10 cellular contexts compared by ENCODE assay signal in genomic region chr3:10845839-10846656, GRCh38. TPM values are rescaled to one million over a fixed set of nuclear protein-coding genes. Genes with fewer than 3 reads are reported as not detected.
DNase-seq lines count a peak whose midpoint lies in the region; ATAC-seq and TF ChIP-seq lines count a peak whose summit lies in the region.
"Had no signal": no experiment of that assay in that cellular context is flagged by ENCODE, and none has a peak within 500 bp of the region (broad histone marks: within the 10 kb centered on the region; RNA-seq: fewer than 3 reads in every experiment).

No MANE protein-coding gene starts in this region.

- H3K27me3 ChIP-seq in sigmoid colon, result peaks cover 0 to 3% (median 0%) of the 10 kb centered on the region in 3 donors

- ATAC-seq in GM19043 (IDR thresholded peaks at IDR 0.05; ENCODE audit: low read depth, unreplicated experiment) (peak; percentile 61), HG03066 (IDR thresholded peaks at IDR 0.05; ENCODE audit: low read depth, unreplicated experiment) (peak; percentile 52), sciatic nerve (peak; percentile 67)

- no peak for TF ChIP-seq CTCF in sigmoid colon (IDR thresholded peaks at IDR 0.05)

- intact Hi-C loops in sciatic nerve (cut with DNase I), result no loop called here
- intact Hi-C loops in sigmoid colon (cut with DNase I), result no loop called here

- H3K36me3 ChIP-seq in sigmoid colon, result no peaks in the 10 kb centered on the region

- no peak overlapping the region for H3K4me3 ChIP-seq in sigmoid colon

- no peaks in the 10 kb centered on the region for H3K4me1 ChIP-seq in sigmoid colon

- no peak for TF ChIP-seq POLR2A in sigmoid colon (IDR thresholded peaks at IDR 0.05)

- H3K9me3 ChIP-seq in sigmoid colon, result no peaks in the 10 kb centered on the region

- 64 to 80% methylated on average over 5 of the region's 5 CpGs for WGBS in sigmoid colon, 2 donors

- DNase-seq in OCI-M1 (lab: John Stamatoyannopoulos, UW), result peak; percentile 19
- no peak for DNase-seq in sciatic nerve (ENCODE audit: low spot score)
- DNase-seq in sigmoid colon, result no peak
- no peak for DNase-seq in stimulated activated CD4-positive, alpha-beta T cell treated with anti-CD3 and anti-CD28 coated beads, Interleukin-4, amount 100 ng/mL, for 24 hours
- no peak for DNase-seq in occipital lobe (lab: John Stamatoyannopoulos, UW)
- DNase-seq: H7, T1000 had no signal

- no peak overlapping the region for H3K27ac ChIP-seq in sigmoid colon
- H3K27ac ChIP-seq: KMS-11 had no signal

- TF ChIP-seq EP300 in sigmoid colon (IDR thresholded peaks at IDR 0.05), result no peak

RNA-seq across cellular contexts. Expression of gene SLC6A11, which starts 30.0 kb away (rescaled TPM):
- total RNA-seq in sciatic nerve, result 1.4 TPM
- under 1 TPM in 1 of 4 donors, not detected in 3; 0.14 TPM for total RNA-seq in sigmoid colon
- under 1 TPM in 1 of 3 donors, not detected in 2; 0.03 TPM for polyA plus RNA-seq in sigmoid colon
- 35.1 TPM for total RNA-seq in occipital lobe

Comparison
In these comparisons a context has a peak if more than half of its experiments do, and no peak if none do; other contexts are left out.
1. RNA of gene SLC6A11, which starts 30.0 kb away (total RNA-seq): 35.1 TPM in occipital lobe (single experiment); 1.4 TPM in sciatic nerve (single experiment) and 0.14 TPM in sigmoid colon; every median in the first group is over 10 times any median in the second.
2. Peak in every context shown above with its lines, with median percentiles within 50 percentile points of each other: ATAC-seq.